17 cellular contexts compared by ENCODE assay signal in genomic region chr12:41992692-41993215, GRCh38.
DNase-seq lines count a peak whose midpoint lies in the region; ATAC-seq and TF ChIP-seq lines count a peak whose summit lies in the region.
"Had no signal": no experiment of that assay in that cellular context is flagged by ENCODE, and none has a peak within 500 bp of the region (broad histone marks: within the 10 kb centered on the region; RNA-seq: fewer than 3 reads in every experiment).

No MANE protein-coding gene starts in this region.

- no peak for TF ChIP-seq RAD21 in neural cell (conservative IDR thresholded peaks at IDR 0.05)

- H3K27me3 ChIP-seq in neural cell (ENCODE audit: insufficient read depth, low read depth, low read length), result no peaks in the 10 kb centered on the region
- H3K27me3 ChIP-seq: BLaER1 treated with 17β-estradiol and CSF1 and Interleukin-3, amounts not matched to agents 10 nM and 100 nM; Peyer's patch had no signal

- no peaks in the 10 kb centered on the region for H3K36me3 Mint-ChIP-seq in activated CD8-positive, alpha-beta memory T cell treated with anti-CD3 and anti-CD28 coated beads, Interleukin-2, amount 10 ng/mL, durations not matched to agents 7 days and 5 days
- H3K36me3 Mint-ChIP-seq: CD8-positive, alpha-beta memory T cell had no signal

- no peaks in the 10 kb centered on the region for H3F3A ChIP-seq in neural cell (ENCODE audit: insufficient read depth, low read length, poor library complexity, severe bottlenecking)

- ATAC-seq in activated CD8-positive, alpha-beta memory T cell treated with anti-CD3 and anti-CD28 coated beads, Interleukin-2, amount 10 ng/mL, durations not matched to agents 7 days and 5 days, result no peak

- no peaks in the 10 kb centered on the region for H3K79me2 ChIP-seq in neural cell (replicated peaks; ENCODE audit: insufficient read depth, low read length)

- DNase-seq in NCI-H187 treated with DMSO at 0.1 percent for 48 hours (lab: John Stamatoyannopoulos, UW) (peak; percentile 29), NCI-H187 (lab: John Stamatoyannopoulos, UW) (no peak), DMS53 treated with DMSO at 0.1 percent for 48 hours (lab: John Stamatoyannopoulos, UW; ENCODE audit: unreplicated experiment) (peak; percentile 76), SK-N-DZ (ENCODE audit: low spot score) (peak; percentile 79), GM13977 (ENCODE audit: low spot score) (no peak), hypothalamus (lab: John Stamatoyannopoulos, UW) (no peak)
- no peak for DNase-seq in activated CD8-positive, alpha-beta memory T cell treated with anti-CD3 and anti-CD28 coated beads, Interleukin-2, amount 10 ng/mL, durations not matched to agents 7 days and 5 days
- DNase-seq: CD8-positive, alpha-beta memory T cell; DND-41; HFFc6; NCI-H2029; NCI-H446 treated with DMSO at 0.1 percent for 48 hours; Peyer's patch; Right ventricle myocardium superior; SK-N-SH had no signal

- no peaks in the 10 kb centered on the region for H3K36me3 ChIP-seq in neural cell (ENCODE audit: insufficient read depth, low read length)
- H3K36me3 ChIP-seq: BLaER1 treated with 17β-estradiol and CSF1 and Interleukin-3, amounts not matched to agents 10 nM and 100 nM; Peyer's patch had no signal

- H3K4me1 Mint-ChIP-seq in activated CD8-positive, alpha-beta memory T cell treated with anti-CD3 and anti-CD28 coated beads, Interleukin-2, amount 10 ng/mL, durations not matched to agents 7 days and 5 days, result no peaks in the 10 kb centered on the region
- H3K4me1 Mint-ChIP-seq: CD8-positive, alpha-beta memory T cell had no signal

- no peaks in the 10 kb centered on the region for H3K9me2 ChIP-seq in neural cell (ENCODE audit: insufficient read depth, low read length)
- H3K9me2 ChIP-seq: SK-N-SH had no signal

- peak overlapping the region; percentile 41 for H3K9ac ChIP-seq in neural cell (ENCODE audit: low read length)
- H3K9ac ChIP-seq: BLaER1 treated with 17β-estradiol and CSF1 and Interleukin-3, amounts not matched to agents 10 nM and 100 nM; SK-N-SH had no signal

- CTCF ChIA-PET in activated CD8-positive, alpha-beta memory T cell treated with anti-CD3 and anti-CD28 coated beads, Interleukin-2, amount 10 ng/mL, durations not matched to agents 7 days and 5 days (lab: Charles Lee), result no interaction called here

- in situ Hi-C loops in GM13977 (cut with MboI; ENCODE audit: low pct_unique_long_range_greater_than_20kb, low sequenced_read_pairs, unreplicated experiment), result no loop called here

- TF ChIP-seq CTCF in neural cell (IDR thresholded peaks at IDR 0.05; ENCODE audit: poor library complexity, severe bottlenecking), result no peak
- TF ChIP-seq CTCF in GM13977 (IDR thresholded peaks at IDR 0.05; ENCODE audit: extremely low read depth, insufficient read depth, missing control alignments), result no peak

- H3K9me3 Mint-ChIP-seq in activated CD8-positive, alpha-beta memory T cell treated with anti-CD3 and anti-CD28 coated beads, Interleukin-2, amount 10 ng/mL, durations not matched to agents 7 days and 5 days (ENCODE audit: low read depth), result no peaks in the 10 kb centered on the region
- H3K9me3 Mint-ChIP-seq: CD8-positive, alpha-beta memory T cell; HFFc6 had no signal

- no peak overlapping the region for H3K4me2 ChIP-seq in neural cell (ENCODE audit: low read length)
- H3K4me2 ChIP-seq: SK-N-SH had no signal

- H3K4me3 ChIP-seq in neural cell (ENCODE audit: low read length), result peak overlapping the region; percentile 21
- H3K4me3 ChIP-seq: BLaER1 treated with 17β-estradiol and CSF1 and Interleukin-3, amounts not matched to agents 10 nM and 100 nM; Peyer's patch had no signal

- peaks cover under 1% of the 10 kb centered on the region for H3K27me3 Mint-ChIP-seq in activated CD8-positive, alpha-beta memory T cell treated with anti-CD3 and anti-CD28 coated beads, Interleukin-2, amount 10 ng/mL, durations not matched to agents 7 days and 5 days

- H2AFZ ChIP-seq in neural cell (ENCODE audit: low read depth, low read length), result no peak overlapping the region

- H4K20me1 ChIP-seq in neural cell (ENCODE audit: insufficient read depth), result no peaks in the 10 kb centered on the region
- H4K20me1 ChIP-seq: BLaER1 treated with 17β-estradiol and CSF1 and Interleukin-3, amounts not matched to agents 10 nM and 100 nM had no signal

- no peaks in the 10 kb centered on the region for H3K9me3 ChIP-seq in neural cell (ENCODE audit: low read length)
- H3K9me3 ChIP-seq: Peyer's patch, SK-N-SH had no signal

- H3K27ac ChIP-seq in neural cell (ENCODE audit: low read length), result peak overlapping the region; percentile 81
- H3K27ac ChIP-seq: Peyer's patch had no signal

- H3K27ac Mint-ChIP-seq in activated CD8-positive, alpha-beta memory T cell treated with anti-CD3 and anti-CD28 coated beads, Interleukin-2, amount 10 ng/mL, durations not matched to agents 7 days and 5 days, result no peak overlapping the region
- H3K27ac Mint-ChIP-seq: CD8-positive, alpha-beta memory T cell; HFFc6 had no signal

- no peak overlapping the region for H3K4me3 Mint-ChIP-seq in activated CD8-positive, alpha-beta memory T cell treated with anti-CD3 and anti-CD28 coated beads, Interleukin-2, amount 10 ng/mL, durations not matched to agents 7 days and 5 days
- H3K4me3 Mint-ChIP-seq: CD8-positive, alpha-beta memory T cell; HFFc6 had no signal

- TF ChIP-seq EP300 in neural cell (conservative IDR thresholded peaks at IDR 0.05; ENCODE audit: poor library complexity, severe bottlenecking), result peak; percentile 91

TF ChIP-seq in neural cell, 6 proteins besides CTCF, POLR2A, EP300 and RAD21:
- TF ChIP-seq POLR2AphosphoS5 (IDR thresholded peaks at IDR 0.05), result peak; percentile 42
- TF ChIP-seq MXI1 (conservative IDR thresholded peaks at IDR 0.05; ENCODE audit: poor library complexity, severe bottlenecking), result no peak
- TF ChIP-seq EZH2 (IDR thresholded peaks at IDR 0.05; ENCODE audit: borderline replicate concordance, insufficient read depth, low read length, poor library complexity, severe bottlenecking), result no peak
- TF ChIP-seq TAF1 (IDR thresholded peaks at IDR 0.05; ENCODE audit: low read depth), result no peak
- no peak for TF ChIP-seq SMC3 (conservative IDR thresholded peaks at IDR 0.05; ENCODE audit: poor library complexity)
- TF ChIP-seq REST (IDR thresholded peaks at IDR 0.05; ENCODE audit: borderline replicate concordance), result peak; percentile 30

Comparison
In these comparisons a context has a peak if more than half of its experiments do, and no peak if none do; other contexts are left out.
1. DNase-seq: peak in NCI-H187 treated with DMSO at 0.1 percent for 48 hours (single experiment), DMS53 treated with DMSO at 0.1 percent for 48 hours (single experiment) and SK-N-DZ (single experiment); none in NCI-H187 (0 of 2), GM13977 (single experiment), hypothalamus (0 of 51) and activated CD8-positive, alpha-beta memory T cell treated with anti-CD3 and anti-CD28 coated beads, Interleukin-2, amount 10 ng/mL, durations not matched to agents 7 days and 5 days (single experiment).